23 cellular contexts compared by ENCODE assay signal in genomic region chr15:81363261-81363660, GRCh38. TPM values are rescaled to one million over a fixed set of nuclear protein-coding genes. Genes with fewer than 3 reads are reported as not detected.
"Had no signal": no experiment of that assay in that cellular context is flagged by ENCODE, and none has a peak within 500 bp of the region (broad histone marks: within the 10 kb centered on the region; RNA-seq: fewer than 3 reads in every experiment).

No MANE protein-coding gene starts in this region.

- H3K27me3 ChIP-seq: SJSA1 had no signal

- H3K36me3 ChIP-seq: SJSA1 had no signal

- DNase-seq: KBM-7, NCI-H1092, NCI-H1105 treated with DMSO at 0.1 percent for 48 hours, NCI-H1417 treated with DMSO at 0.1 percent for 48 hours, NCI-H146, NCI-H1694 treated with DMSO at 0.1 percent for 48 hours, NCI-H1930, NCI-H2081, NCI-H2107, NCI-H2227 treated with DMSO at 0.1 percent for 48 hours, NCI-H524 treated with DMSO at 0.1 percent for 48 hours, NCI-H69, NCI-H774, SIG-M5 had no signal

- H3K4me3 ChIP-seq: SJSA1, SK-N-MC had no signal

- H3K9me3 ChIP-seq: SJSA1 had no signal

- H3K27ac ChIP-seq: RWPE1, SJSA1, SK-N-MC had no signal

- H3K4me1 ChIP-seq: SJSA1 had no signal

- ATAC-seq: Panc1, PC-3 had no signal

RNA-seq across cellular contexts. Expression of gene TMC3, which starts 10.8 kb away (rescaled TPM):
- total RNA-seq: HT-29, LHCN-M2, MCF 10A, OCI-LY7, PC-3 had no signal
